8 cellular contexts compared by ENCODE assay signal in the genomic region with DNA sequence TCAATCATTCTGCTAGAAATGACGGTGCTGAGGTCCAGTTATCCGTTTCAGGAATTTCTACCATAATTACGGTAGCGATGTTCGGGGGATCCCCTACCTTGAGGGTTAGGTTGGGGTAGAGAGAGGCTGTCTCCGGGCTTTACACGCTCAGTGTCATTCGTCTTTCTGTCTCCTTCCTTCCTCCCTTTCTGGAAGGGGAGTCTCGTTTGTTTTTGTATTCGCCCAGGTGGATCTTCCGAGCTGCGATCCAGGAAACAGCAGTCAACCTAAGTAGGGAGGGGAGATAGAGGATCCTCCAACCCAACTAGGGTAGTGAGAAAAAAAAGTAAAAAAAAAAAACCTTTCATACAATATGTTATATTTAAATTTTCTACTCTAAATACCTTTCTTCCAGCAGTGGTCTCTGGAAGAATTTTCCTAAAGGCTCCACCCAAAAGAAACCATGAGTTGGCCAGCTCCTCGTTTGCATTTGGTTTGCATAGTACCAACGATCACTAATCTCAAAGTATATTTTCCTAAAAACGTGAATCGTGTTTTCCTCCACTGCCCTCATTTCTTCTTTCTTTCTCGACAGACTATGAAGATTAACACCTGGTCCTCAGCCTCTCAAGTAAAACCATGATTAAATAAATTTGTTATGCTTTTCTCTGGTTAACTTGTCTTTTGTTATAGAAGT. TPM values are rescaled to one million over a fixed set of nuclear protein-coding genes. Genes with fewer than 3 reads are reported as not detected.
DNase-seq lines count a peak whose midpoint lies in the region; ATAC-seq and TF ChIP-seq lines count a peak whose summit lies in the region.

No MANE protein-coding gene starts in this region.

- H3K9me3 Mint-ChIP-seq in activated CD4-positive, alpha-beta T cell treated with anti-CD3 and anti-CD28 coated beads for 36 hours (ENCODE audit: low read depth): no peaks in the 10 kb centered on the region

- H3K9me3 ChIP-seq in esophagus muscularis mucosa: no peaks in the 10 kb centered on the region

- WGBS in esophagus muscularis mucosa: 5% methylated on average over 17 of the region's 17 CpGs

- peak overlapping the region; percentile 71 to 87 (median 83) for H3K4me3 ChIP-seq in esophagus muscularis mucosa

- H3K27me3 Mint-ChIP-seq in activated CD4-positive, alpha-beta T cell treated with anti-CD3 and anti-CD28 coated beads for 36 hours: no peaks in the 10 kb centered on the region

- no peaks in the 10 kb centered on the region for H3K27me3 ChIP-seq in esophagus muscularis mucosa

- H3K4me1 ChIP-seq in esophagus muscularis mucosa: peaks cover 29 to 47% (median 39%) of the 10 kb centered on the region in 4 donors

- peaks cover 58% of the 10 kb centered on the region for H3K4me1 Mint-ChIP-seq in activated CD4-positive, alpha-beta T cell treated with anti-CD3 and anti-CD28 coated beads for 36 hours

- TF ChIP-seq CTCF in esophagus muscularis mucosa (IDR thresholded peaks at IDR 0.05): no peak

- ATAC-seq in activated CD4-positive, alpha-beta T cell treated with anti-CD3 and anti-CD28 coated beads for 36 hours: peak; percentile 61
- ATAC-seq in HG02870 (IDR thresholded peaks at IDR 0.05; ENCODE audit: unreplicated experiment): peak; percentile 36
- peak; percentile 2 for ATAC-seq in sciatic nerve

- H3K4me3 Mint-ChIP-seq in activated CD4-positive, alpha-beta T cell treated with anti-CD3 and anti-CD28 coated beads for 36 hours: peak overlapping the region; percentile 95

- peak overlapping the region; percentile 85 to 95 (median 92) for H3K27ac ChIP-seq in esophagus muscularis mucosa (replicated peaks in 1 of 4)

- POLR2A ChIA-PET in activated CD4-positive, alpha-beta T cell treated with anti-CD3 and anti-CD28 coated beads for 36 hours (lab: Charles Lee): interaction anchor here (1.1 to 2.6 kb wide), 3 partner anchors 21 to 84 kb away, joined by 3 to 13 read pairs (median 6); a partner anchor contains a TSS

- TF ChIP-seq EP300 in esophagus muscularis mucosa (IDR thresholded peaks at IDR 0.05): no peak

- peaks cover 2% of the 10 kb centered on the region for H3K36me3 Mint-ChIP-seq in activated CD4-positive, alpha-beta T cell treated with anti-CD3 and anti-CD28 coated beads for 36 hours (ENCODE audit: low read depth)

- TF ChIP-seq POLR2A in Raji (IDR thresholded peaks at IDR 0.05; ENCODE audit: insufficient read depth, low read depth, low read length) (0 out of 2 replicates have a peak, but pooled peaks have one; percentile 27), esophagus muscularis mucosa (IDR thresholded peaks at IDR 0.05; ENCODE audit: low read depth) (no peak)

- H3K36me3 ChIP-seq in esophagus muscularis mucosa: no peaks in the 10 kb centered on the region

- no peak for DNase-seq in activated CD4-positive, alpha-beta T cell treated with anti-CD3 and anti-CD28 coated beads for 36 hours
- DNase-seq in activated CD4-positive, alpha-beta T cell treated with anti-CD3 and anti-CD28 coated beads, Interleukin-2, amount 50 U/mL, for 1 hour: no peak
- no peak for DNase-seq in esophagus muscularis mucosa (ENCODE audit: extremely low spot score)
- DNase-seq in sciatic nerve (ENCODE audit: low spot score): no peak
- DNase-seq in DMS153 treated with DMSO at 0.1 percent for 48 hours (lab: John Stamatoyannopoulos, UW; ENCODE audit: unreplicated experiment): no peak
- no peak for DNase-seq in amniotic stem cell (lab: John Stamatoyannopoulos, UW)

- CTCF ChIA-PET in activated CD4-positive, alpha-beta T cell treated with anti-CD3 and anti-CD28 coated beads for 36 hours (lab: Charles Lee): interaction anchor here (0.6 to 18.6 kb wide), 16 partner anchors 7 to 289 kb away, joined by 3 to 910 read pairs (median 5); a partner anchor contains a TSS

- H3K27ac Mint-ChIP-seq in activated CD4-positive, alpha-beta T cell treated with anti-CD3 and anti-CD28 coated beads for 36 hours: peak overlapping the region; percentile 91

- intact Hi-C loops in activated CD4-positive, alpha-beta T cell treated with anti-CD3 and anti-CD28 coated beads for 36 hours (cut with DNase I, micrococcal nuclease): loop anchor here in 1 of 2 experiments (2.0 kb wide), 1 partner anchor 48 kb away; no protein-coding TSS in a partner anchor
- intact Hi-C loops in esophagus muscularis mucosa (cut with DNase I): loop anchor here (2.0 kb wide), 1 partner anchor 48 kb away; no protein-coding TSS in a partner anchor
- intact Hi-C loops in sciatic nerve (cut with DNase I): no loop called here

RNA-seq across cellular contexts. Expression of a gene that starts 0.6 kb away (rescaled TPM):
- total RNA-seq in activated CD4-positive, alpha-beta T cell treated with anti-CD3 and anti-CD28 coated beads for 36 hours: 10 to 100 TPM; 38.2 to 44.0 TPM
- total RNA-seq in esophagus muscularis mucosa (10 to 100 TPM; 10.8 to 15.8 (median 13.6) TPM), sciatic nerve (52.2 TPM)

RNA-seq across cellular contexts. Expression of a gene that starts 21.0 kb away (rescaled TPM):
- total RNA-seq in activated CD4-positive, alpha-beta T cell treated with anti-CD3 and anti-CD28 coated beads for 36 hours: 10 to 100 TPM; 89.1 to 94.6 TPM
- total RNA-seq in esophagus muscularis mucosa (10 to 100 TPM; 21.6 to 51.1 (median 28.5) TPM), sciatic nerve (157 TPM)

Comparison
In these comparisons a context has a peak if more than half of its experiments do, and no peak if none do; other contexts are left out.
1. ATAC-seq: peak in every context shown above with its lines; median percentile 61 in activated CD4-positive, alpha-beta T cell treated with anti-CD3 and anti-CD28 coated beads for 36 hours; 36 in HG02870; 2 in sciatic nerve.